In genomic region chr3:42515391-42515916, GRCh38 we compare ENCODE assay signal across 16 cellular contexts. TPM values are rescaled to one million over a fixed set of nuclear protein-coding genes. Genes with fewer than 3 reads are reported as not detected.
DNase-seq lines count a peak whose midpoint lies in the region; ATAC-seq and TF ChIP-seq lines count a peak whose summit lies in the region.
"Had no signal": no experiment of that assay in that cellular context is flagged by ENCODE, and none has a peak within 500 bp of the region (broad histone marks: within the 10 kb centered on the region; RNA-seq: fewer than 3 reads in every experiment).

No MANE protein-coding gene starts in this region.

- intact Hi-C loops in heart left ventricle (cut with DNase I) (no loop called here), aorta (cut with DNase I) (no loop called here)

- H3K27me3 Mint-ChIP-seq in activated naive CD8-positive, alpha-beta T cell = no peaks in the 10 kb centered on the region
- H3K27me3 Mint-ChIP-seq in activated naive CD8-positive, alpha-beta T cell treated with anti-CD3 and anti-CD28 coated beads for 36 hours = no peaks in the 10 kb centered on the region
- H3K27me3 Mint-ChIP-seq: activated naive CD4-positive, alpha-beta T cell treated with anti-CD3 and anti-CD28 coated beads, Interleukin-2, amount 50 U/mL, for 24 hours had no signal

- 48 to 100% (median 58%) methylated on average over 3 to 12 of the region's 12 CpGs for WGBS in heart left ventricle, 4 donors
- WGBS in trophoblast cell (ENCODE audit: extremely low coverage, insufficient coverage, insufficient read length) = no CpG with 5 or more reads among the region's 12 CpGs
- 6 to 10% methylated on average over 12 of the region's 12 CpGs for WGBS in aorta, 2 donors

- ATAC-seq in heart left ventricle (peak; percentile 89 to 95 (median 92)), aorta (ENCODE audit: low FRiP score) (peak; percentile 84), GM19023 (IDR thresholded peaks at IDR 0.05; ENCODE audit: unreplicated experiment) (no peak)

- H4K91ac ChIP-seq in trophoblast cell (ENCODE audit: low read depth, low read length) = no peak overlapping the region

- H3K27me3 ChIP-seq in heart left ventricle (no peaks in the 10 kb centered on the region), trophoblast cell (ENCODE audit: insufficient read depth, low read length) (no peaks in the 10 kb centered on the region), aorta (ENCODE audit: control insufficient read depth in 1 of 2, insufficient read depth in 2 of 2, low read length in 1 of 2) (no peaks in the 10 kb centered on the region)

- H3K27ac ChIP-seq in heart left ventricle (peak overlapping the region in 11 of 12 donors; percentile 26 to 85 (median 64)), trophoblast cell (ENCODE audit: low read depth, low read length) (no peak overlapping the region), aorta (ENCODE audit: low read depth in 1 of 2, low read length in 2 of 2) (peak overlapping the region; percentile 3 to 69)
- H3K27ac ChIP-seq: HL-60 had no signal

- H3K9me3 ChIP-seq in heart left ventricle (no peaks in the 10 kb centered on the region), trophoblast cell (ENCODE audit: insufficient read depth, low read depth, low read length) (no peaks in the 10 kb centered on the region), aorta (ENCODE audit: control insufficient read depth, low read length) (no peaks in the 10 kb centered on the region)

- H3K36me3 Mint-ChIP-seq in activated naive CD8-positive, alpha-beta T cell = peaks cover 8% of the 10 kb centered on the region
- H3K36me3 Mint-ChIP-seq in activated naive CD8-positive, alpha-beta T cell treated with anti-CD3 and anti-CD28 coated beads for 36 hours = peaks cover 6% of the 10 kb centered on the region

- H3K9me3 Mint-ChIP-seq in activated naive CD8-positive, alpha-beta T cell (ENCODE audit: low read depth) = no peaks in the 10 kb centered on the region
- H3K9me3 Mint-ChIP-seq in activated naive CD8-positive, alpha-beta T cell treated with anti-CD3 and anti-CD28 coated beads for 36 hours = no peaks in the 10 kb centered on the region
- H3K9me3 Mint-ChIP-seq: activated naive CD4-positive, alpha-beta T cell treated with anti-CD3 and anti-CD28 coated beads, Interleukin-2, amount 50 U/mL, for 24 hours had no signal

- peak overlapping the region; percentile 4 for H3K27ac Mint-ChIP-seq in activated naive CD8-positive, alpha-beta T cell
- no peak overlapping the region for H3K27ac Mint-ChIP-seq in activated naive CD8-positive, alpha-beta T cell treated with anti-CD3 and anti-CD28 coated beads for 36 hours

- no peak for DNase-seq in activated naive CD8-positive, alpha-beta T cell treated with anti-CD3 and anti-CD28 coated beads for 36 hours
- DNase-seq in heart left ventricle (peak; percentile 73 to 88 (median 85)), trophoblast cell (no peak), aorta (peak; percentile 81 to 91), activated gamma-delta T cell (lab: John Stamatoyannopoulos, UW) (no peak), DMS79 (lab: John Stamatoyannopoulos, UW) (no peak)
- DNase-seq: 8988T; activated CD8-positive, alpha-beta T cell treated with anti-CD3 and anti-CD28 coated beads, Interleukin-2, amount 10 ng/mL, durations not matched to agents 7 days and 5 days; cortex of kidney; NCI-H2107; T1000 had no signal

- H3K36me3 ChIP-seq in heart left ventricle (no peaks in the 10 kb centered on the region), trophoblast cell (ENCODE audit: control insufficient read depth in 1 of 2, insufficient read depth in 2 of 2, low read length in 2 of 2) (no peaks in the 10 kb centered on the region), aorta (ENCODE audit: control insufficient read depth in 1 of 2, insufficient read depth in 2 of 2, low read length in 1 of 2) (no peaks in the 10 kb centered on the region)

- H3K4me1 ChIP-seq in heart left ventricle = peaks cover 0 to 56% (median 17%) of the 10 kb centered on the region in 12 donors
- H3K4me1 ChIP-seq in trophoblast cell (ENCODE audit: control insufficient read depth in 1 of 2, insufficient read depth in 2 of 2, low read length in 2 of 2) = no peaks in the 10 kb centered on the region
- H3K4me1 ChIP-seq in aorta (ENCODE audit: control insufficient read depth in 1 of 2, insufficient read depth in 2 of 2, low read length in 2 of 2) = peaks cover 0 to 5% of the 10 kb centered on the region in 2 donors

- no peak overlapping the region for H3K4me3 Mint-ChIP-seq in activated naive CD8-positive, alpha-beta T cell
- no peak overlapping the region for H3K4me3 Mint-ChIP-seq in activated naive CD8-positive, alpha-beta T cell treated with anti-CD3 and anti-CD28 coated beads for 36 hours
- H3K4me3 Mint-ChIP-seq: activated CD8-positive, alpha-beta T cell treated with anti-CD3 and anti-CD28 coated beads, Interleukin-2, amount 10 ng/mL, durations not matched to agents 7 days and 5 days; activated naive CD4-positive, alpha-beta T cell treated with anti-CD3 and anti-CD28 coated beads, Interleukin-2, amount 50 U/mL, for 24 hours had no signal

- H3K9ac ChIP-seq in trophoblast cell (ENCODE audit: low read length) = no peak overlapping the region

- no peak overlapping the region for H4K8ac ChIP-seq in trophoblast cell (ENCODE audit: low read depth, low read length)

- H2BK5ac ChIP-seq in trophoblast cell (ENCODE audit: low read depth, low read length, poor library complexity) = no peak overlapping the region

- H3K14ac ChIP-seq in trophoblast cell (ENCODE audit: low read length) = no peak overlapping the region

- H4K12ac ChIP-seq in trophoblast cell (ENCODE audit: low read depth, low read length) = no peak overlapping the region

- H3K4ac ChIP-seq in trophoblast cell (ENCODE audit: low read depth, low read length) = no peak overlapping the region

- H3K4me2 ChIP-seq in trophoblast cell (ENCODE audit: low read length) = no peak overlapping the region

- H2AK5ac ChIP-seq in trophoblast cell (ENCODE audit: low read length) = no peak overlapping the region

- no peak overlapping the region for H2BK12ac ChIP-seq in trophoblast cell (ENCODE audit: low read length)

- no peak overlapping the region for H3K18ac ChIP-seq in trophoblast cell (ENCODE audit: low read length)

- TF ChIP-seq POLR2A in heart left ventricle (IDR thresholded peaks at IDR 0.05) = no peak

- H3K79me1 ChIP-seq in trophoblast cell (ENCODE audit: low read length) = no peaks in the 10 kb centered on the region

- H3K4me3 ChIP-seq in heart left ventricle (no peak overlapping the region), trophoblast cell (ENCODE audit: low read depth, low read length) (peak overlapping the region; percentile 24), aorta (ENCODE audit: low read length in 2 of 2) (no peak overlapping the region)

- TF ChIP-seq CTCF in heart left ventricle (IDR thresholded peaks at IDR 0.05) = no peak

- peaks cover 37% of the 10 kb centered on the region for H3K4me1 Mint-ChIP-seq in activated naive CD8-positive, alpha-beta T cell (ENCODE audit: low read depth)
- H3K4me1 Mint-ChIP-seq in activated naive CD8-positive, alpha-beta T cell treated with anti-CD3 and anti-CD28 coated beads for 36 hours = peaks cover 20% of the 10 kb centered on the region

- H2BK120ac ChIP-seq in trophoblast cell (ENCODE audit: insufficient read depth, low read length, poor library complexity) = no peak overlapping the region

- no peak overlapping the region for H3K23ac ChIP-seq in trophoblast cell (ENCODE audit: low read length)

- H3K79me2 ChIP-seq in trophoblast cell (ENCODE audit: control insufficient read depth, insufficient read depth, low read length, poor library complexity) = no peaks in the 10 kb centered on the region

- no peak overlapping the region for H2AFZ ChIP-seq in trophoblast cell (ENCODE audit: insufficient read depth, low read length, poor library complexity)

RNA-seq across cellular contexts. Expression of gene VIPR1, which starts 13.0 kb away (rescaled TPM):
- total RNA-seq in activated naive CD8-positive, alpha-beta T cell treated with anti-CD3 and anti-CD28 coated beads for 36 hours = 1 to 10 TPM; 6.0 to 6.6 TPM
- 1 to 10 TPM in 8 of 9 donors, under 1 TPM in 1; 0.96 to 5.4 (median 1.7) TPM for total RNA-seq in heart left ventricle
- 1 to 10 TPM; 3.0 to 3.5 TPM for polyA plus RNA-seq in heart left ventricle
- 8.1 and 8.8 TPM in 2 replicates for polyA plus RNA-seq in trophoblast cell (2013)
- total RNA-seq in aorta = 1 to 10 TPM; 3.2 to 7.6 TPM
- 10 to 100 TPM; 11.5 to 14.0 TPM for polyA plus RNA-seq in aorta
- total RNA-seq: OCI-LY7 had no signal

Comparison
In these comparisons a context has a peak if more than half of its experiments do, and no peak if none do; other contexts are left out.
1. DNase-seq: peak in heart left ventricle (5 of 5) and aorta (2 of 2); none in activated naive CD8-positive, alpha-beta T cell treated with anti-CD3 and anti-CD28 coated beads for 36 hours (single experiment), trophoblast cell (0 of 2), activated gamma-delta T cell (single experiment) and DMS79 (single experiment).